Comparison of ENCODE assay signal across 1 cellular context in genomic region chr6:163745566-163746400, GRCh38.
A peak's percentile ranks its signal among the peaks of the same experiment; 100 is the strongest.
TF ChIP-seq lines count a peak whose summit lies in the region.

No MANE protein-coding gene starts in this region.

TF ChIP-seq in K562, 482 proteins besides CTCF, POLR2A, EP300 and RAD21 (continued from another document):
- TF ChIP-seq TFAP4 (CRISPR knock-in tag; IDR thresholded peaks at IDR 0.05; ENCODE audit: borderline replicate concordance) (no peak), POU5F1 (IDR thresholded peaks at IDR 0.05; ENCODE audit: borderline replicate concordance, low read depth, low read length, partially characterized antibody) (no peak), BCLAF1 (IDR thresholded peaks at IDR 0.05; ENCODE audit: borderline replicate concordance in 1 of 2, control insufficient read depth in 1 of 2, low read depth in 2 of 2, low read length in 1 of 2) (no peak), PHB (CRISPR knock-in tag; IDR thresholded peaks at IDR 0.05) (no peak), U2AF2 (optimal IDR thresholded peaks at IDR 0.05; ENCODE audit: low read depth, low read length) (no peak), ELK1 (CRISPR knock-in tag; IDR thresholded peaks at IDR 0.05) (no peak), RREB1 (CRISPR knock-in tag; IDR thresholded peaks at IDR 0.05) (no peak), TAF15 (IDR thresholded peaks at IDR 0.05; ENCODE audit: low read depth, low read length) (no peak), KAT7 (CRISPR knock-in tag; IDR thresholded peaks at IDR 0.05; ENCODE audit: borderline replicate concordance) (no peak), ZBED1 (IDR thresholded peaks at IDR 0.05) (no peak), RBM25 (IDR thresholded peaks at IDR 0.05; ENCODE audit: low read depth, low read length, severe bottlenecking) (no peak), CREB1 (IDR thresholded peaks at IDR 0.05) (peak; percentile 58), CREB1 (CRISPR knock-in tag; IDR thresholded peaks at IDR 0.05) (no peak), CCNT2 (IDR thresholded peaks at IDR 0.05; ENCODE audit: borderline replicate concordance, extremely low read depth, insufficient read length, low read depth, low read length) (no peak), ATF7 (IDR thresholded peaks at IDR 0.05) (peak; percentile 84), ZBTB43 (CRISPR knock-in tag; IDR thresholded peaks at IDR 0.05) (no peak), EGR1 (conservative IDR thresholded peaks at IDR 0.05) (no peak), ZNF512 (tag; IDR thresholded peaks at IDR 0.05) (no peak), HNRNPH1 (optimal IDR thresholded peaks at IDR 0.05; ENCODE audit: low read depth, low read length) (no peak)
